Comparison of ENCODE assay signal across 8 cellular contexts in genomic region chr15:64842099-64842940, GRCh38. TPM values are rescaled to one million over a fixed set of nuclear protein-coding genes. Genes with fewer than 3 reads are reported as not detected.
DNase-seq lines count a peak whose midpoint lies in the region; ATAC-seq and TF ChIP-seq lines count a peak whose summit lies in the region.

No MANE protein-coding gene starts in this region.

- H3K27ac Mint-ChIP-seq in MCF 10A (ENCODE audit: low read depth, unreplicated experiment) = peak overlapping the region; percentile 61

- H3K27me3 ChIP-seq in left lung = no peaks in the 10 kb centered on the region
- no peaks in the 10 kb centered on the region for H3K27me3 ChIP-seq in testis

- H3K4me1 ChIP-seq in left lung (peaks cover 12 to 69% of the 10 kb centered on the region in 2 donors), testis (peaks cover 25% of the 10 kb centered on the region)

- peak overlapping the region; percentile 85 for H3K4me3 Mint-ChIP-seq in MCF 10A (ENCODE audit: unreplicated experiment)

- H3K27me3 Mint-ChIP-seq in MCF 10A (ENCODE audit: insufficient read depth, unreplicated experiment) = no peaks in the 10 kb centered on the region

- no peak for ATAC-seq in left lung

- no peaks in the 10 kb centered on the region for H3K9me3 Mint-ChIP-seq in MCF 10A (ENCODE audit: unreplicated experiment)

- POLR2A ChIA-PET in MCF 10A (lab: Yijun Ruan, JAX) = no interaction called here

- H3K27ac ChIP-seq in left lung = peak overlapping the region; percentile 90 to 98
- H3K27ac ChIP-seq in testis = peak overlapping the region; percentile 90 to 95

- peaks cover 7% of the 10 kb centered on the region for H3K36me3 Mint-ChIP-seq in MCF 10A (ENCODE audit: insufficient read depth, unreplicated experiment)

- WGBS in testis, 2 donors = 1% methylated on average over 22 to 26 of the region's 26 CpGs

- no peaks in the 10 kb centered on the region for H3K9me3 ChIP-seq in left lung
- no peaks in the 10 kb centered on the region for H3K9me3 ChIP-seq in testis

- peaks cover 19% of the 10 kb centered on the region for H3K4me1 Mint-ChIP-seq in MCF 10A (ENCODE audit: insufficient read depth, unreplicated experiment)

- TF ChIP-seq POLR2A in NB4 (IDR thresholded peaks at IDR 0.05; ENCODE audit: extremely low read depth, insufficient read length) = no peak
- no peak for TF ChIP-seq POLR2A in testis (IDR thresholded peaks at IDR 0.05)

- intact Hi-C loops in MCF 10A (cut with micrococcal nuclease) = loop anchor here (5.0 kb wide), 2 partner anchors 55 to 455 kb away; partner anchors contain the start of gene RNU5A-1
- intact Hi-C loops in left lung (cut with DNase I) = loop anchor here in 1 of 2 donors (10.0 kb wide), 1 partner anchor 52 kb away; no protein-coding TSS in a partner anchor
- intact Hi-C loops in testis (cut with DNase I; ENCODE audit: low total_unique reads) = no loop called here

- CTCF ChIA-PET in MCF 10A (lab: Yijun Ruan, JAX) = interaction anchor here (0.7 kb wide), 1 partner anchor 126 kb away, joined by 4 read pairs; no protein-coding TSS in a partner anchor

- H3K36me3 ChIP-seq in left lung (peaks cover 0 to 18% of the 10 kb centered on the region in 2 donors), testis (ENCODE audit: low read depth, missing control alignments) (no peaks in the 10 kb centered on the region)

- TF ChIP-seq CTCF in GM12875 (IDR thresholded peaks at IDR 0.05; ENCODE audit: borderline replicate concordance, insufficient read depth, low read depth, low read length) (no peak), NB4 (IDR thresholded peaks at IDR 0.05; ENCODE audit: low read depth, low read length) (no peak), MCF 10A (IDR thresholded peaks at IDR 0.05; ENCODE audit: unreplicated experiment) (no peak), left lung (IDR thresholded peaks at IDR 0.05) (no peak), testis (IDR thresholded peaks at IDR 0.05) (no peak)

- DNase-seq in NB4 (ENCODE audit: low read depth) (peak; percentile 46), MCF 10A (ENCODE audit: unreplicated experiment) (no peak), left lung (peak in 1 of 2 donors; percentile 50), testis (no peak), activated gamma-delta T cell (lab: John Stamatoyannopoulos, UW) (no peak), NCI-H1694 treated with DMSO at 0.1 percent for 48 hours (lab: John Stamatoyannopoulos, UW) (no peak), SHP77 (lab: John Stamatoyannopoulos, UW) (no peak)

- peak overlapping the region; percentile 91 for H3K4me3 ChIP-seq in GM12875 (ENCODE audit: low read depth, low read length)
- peak overlapping the region; percentile 83 for H3K4me3 ChIP-seq in NB4 (ENCODE audit: low read depth, low read length)
- H3K4me3 ChIP-seq in left lung = peak overlapping the region; percentile 94 to 95
- peak overlapping the region; percentile 84 to 98 for H3K4me3 ChIP-seq in testis

- BruUV-seq in MCF 10A (replicated peaks; lab: Mats Ljungman, UMichigan) = TSS peak; percentile 63

RNA-seq across cellular contexts. Expression of gene PLEKHO2, which starts 0.6 kb away (rescaled TPM):
- total RNA-seq in MCF 10A (2022) (2.0 and 2.7 TPM in 2 replicates), left lung (10 to 100 TPM; 34.5 to 91.8 TPM), testis (10 to 100 TPM; 17.2 to 28.9 TPM)
- polyA plus RNA-seq in testis (ENCODE audit: insufficient read depth, low read depth, low replicate concordance) = 19.3 TPM

RNA-seq across cellular contexts. Expression of gene PIF1, which starts 16.9 kb away (rescaled TPM):
- total RNA-seq in MCF 10A (2022) (8.1 and 13.4 TPM in 2 replicates), left lung (1 to 10 TPM; 1.6 to 2.7 TPM), testis (10 to 100 TPM in 1 of 2 donors, 1 to 10 TPM in 1; 6.9 to 19.1 TPM)
- polyA plus RNA-seq in testis (ENCODE audit: insufficient read depth, low read depth, low replicate concordance) = 3.4 TPM
